1 cellular context compared by ENCODE assay signal in genomic region chr1:31871703-31872102, GRCh38.
TF ChIP-seq lines count a peak whose summit lies in the region.

No MANE protein-coding gene starts in this region.

TF ChIP-seq in WTC11, 78 proteins besides CTCF, POLR2A, EP300 and RAD21 (continued from another document):
- TF ChIP-seq ESRRA (CRISPR knock-in tag; IDR thresholded peaks at IDR 0.05; ENCODE audit: borderline replicate concordance) (no peak), TEAD4 (CRISPR knock-in tag; IDR thresholded peaks at IDR 0.05) (no peak)
